Comparison of ENCODE assay signal across 3 cellular contexts in the genomic region with DNA sequence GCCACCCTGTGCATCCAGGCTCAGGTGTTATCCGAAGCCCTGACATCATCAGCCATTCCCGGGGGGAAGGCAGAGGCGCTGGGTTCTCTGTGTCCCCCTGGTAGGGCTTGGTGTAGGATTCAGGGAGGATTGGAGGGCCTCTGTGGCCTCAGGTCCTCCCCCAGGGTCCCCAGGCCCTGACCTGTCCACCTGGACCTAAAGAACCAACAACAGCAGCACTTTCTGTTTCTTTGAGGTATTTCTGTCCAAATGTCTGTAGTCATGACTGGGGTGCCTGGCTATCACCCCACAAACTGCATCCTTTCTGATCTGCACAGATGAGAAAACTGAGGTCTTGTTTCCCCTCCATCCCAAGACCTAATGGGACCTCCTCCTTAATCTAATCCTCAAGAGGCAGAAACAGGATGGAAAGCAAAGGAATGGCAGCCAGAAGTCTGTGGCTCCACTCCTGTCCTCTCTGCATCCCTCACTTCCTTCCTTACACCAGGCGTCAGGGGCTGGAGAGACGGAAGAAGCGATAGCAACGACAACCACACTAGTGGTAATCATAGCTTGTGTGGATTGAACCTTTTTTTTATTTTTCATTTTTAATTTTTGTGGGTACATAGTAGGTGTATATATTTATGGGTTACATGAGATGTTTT.
TF ChIP-seq lines count a peak whose summit lies in the region.

No MANE protein-coding gene starts in this region.

TF ChIP-seq in liver, 16 proteins besides CTCF, POLR2A, EP300 and RAD21:
- TF ChIP-seq HNF4A (conservative IDR thresholded peaks at IDR 0.05) = no peak

TF ChIP-seq in HepG2, 621 proteins besides CTCF, POLR2A, EP300 and RAD21:
- TF ChIP-seq SP1 (IDR thresholded peaks at IDR 0.05) (no peak), SP1 (CRISPR knock-in tag; IDR thresholded peaks at IDR 0.05) (no peak), KDM5A (IDR thresholded peaks at IDR 0.05; ENCODE audit: borderline replicate concordance, low read length) (no peak), ZNF501 (CRISPR knock-in tag; IDR thresholded peaks at IDR 0.05) (no peak), HHEX (CRISPR knock-in tag; IDR thresholded peaks at IDR 0.05) (no peak), DPF2 (CRISPR knock-in tag; IDR thresholded peaks at IDR 0.05; ENCODE audit: borderline replicate concordance, low read depth) (no peak), CREB1 (IDR thresholded peaks at IDR 0.05) (no peak), CREB1 (CRISPR knock-in tag; IDR thresholded peaks at IDR 0.05) (no peak), CENPT (CRISPR knock-in tag; IDR thresholded peaks at IDR 0.05; ENCODE audit: low read depth) (no peak)
- TF ChIP-seq, protein P1, sequence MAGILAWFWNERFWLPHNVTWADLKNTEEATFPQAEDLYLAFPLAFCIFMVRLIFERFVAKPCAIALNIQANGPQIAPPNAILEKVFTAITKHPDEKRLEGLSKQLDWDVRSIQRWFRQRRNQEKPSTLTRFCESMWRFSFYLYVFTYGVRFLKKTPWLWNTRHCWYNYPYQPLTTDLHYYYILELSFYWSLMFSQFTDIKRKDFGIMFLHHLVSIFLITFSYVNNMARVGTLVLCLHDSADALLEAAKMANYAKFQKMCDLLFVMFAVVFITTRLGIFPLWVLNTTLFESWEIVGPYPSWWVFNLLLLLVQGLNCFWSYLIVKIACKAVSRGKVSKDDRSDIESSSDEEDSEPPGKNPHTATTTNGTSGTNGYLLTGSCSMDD (CRISPR knock-in tag; IDR thresholded peaks at IDR 0.05) = no peak

TF ChIP-seq in HEK293T, 16 proteins besides CTCF, POLR2A, EP300 and RAD21:
- TF ChIP-seq ELF4 (IDR thresholded peaks at IDR 0.05) = no peak
- TF ChIP-seq FOXK2 (IDR thresholded peaks at IDR 0.05) = no peak
- no peak for TF ChIP-seq BHLHE40 (IDR thresholded peaks at IDR 0.05; ENCODE audit: borderline replicate concordance)
- no peak for TF ChIP-seq HDGF (IDR thresholded peaks at IDR 0.05; ENCODE audit: borderline replicate concordance)
- TF ChIP-seq PKNOX1 (IDR thresholded peaks at IDR 0.05) = no peak
- no peak for TF ChIP-seq NFRKB (IDR thresholded peaks at IDR 0.05)
- no peak for TF ChIP-seq SP1 (IDR thresholded peaks at IDR 0.05)
- no peak for TF ChIP-seq SUZ12 (IDR thresholded peaks at IDR 0.05)
- no peak for TF ChIP-seq ZNF384 (IDR thresholded peaks at IDR 0.05)
- no peak for TF ChIP-seq FOXA1 (IDR thresholded peaks at IDR 0.05)
- TF ChIP-seq LEF1 (IDR thresholded peaks at IDR 0.05; ENCODE audit: borderline replicate concordance) = no peak
- TF ChIP-seq FOXM1 (IDR thresholded peaks at IDR 0.05; ENCODE audit: borderline replicate concordance) = no peak
- no peak for TF ChIP-seq L3MBTL2 (conservative IDR thresholded peaks at IDR 0.05)
